ENCODE assay signal across 8 cellular contexts in the genomic region with DNA sequence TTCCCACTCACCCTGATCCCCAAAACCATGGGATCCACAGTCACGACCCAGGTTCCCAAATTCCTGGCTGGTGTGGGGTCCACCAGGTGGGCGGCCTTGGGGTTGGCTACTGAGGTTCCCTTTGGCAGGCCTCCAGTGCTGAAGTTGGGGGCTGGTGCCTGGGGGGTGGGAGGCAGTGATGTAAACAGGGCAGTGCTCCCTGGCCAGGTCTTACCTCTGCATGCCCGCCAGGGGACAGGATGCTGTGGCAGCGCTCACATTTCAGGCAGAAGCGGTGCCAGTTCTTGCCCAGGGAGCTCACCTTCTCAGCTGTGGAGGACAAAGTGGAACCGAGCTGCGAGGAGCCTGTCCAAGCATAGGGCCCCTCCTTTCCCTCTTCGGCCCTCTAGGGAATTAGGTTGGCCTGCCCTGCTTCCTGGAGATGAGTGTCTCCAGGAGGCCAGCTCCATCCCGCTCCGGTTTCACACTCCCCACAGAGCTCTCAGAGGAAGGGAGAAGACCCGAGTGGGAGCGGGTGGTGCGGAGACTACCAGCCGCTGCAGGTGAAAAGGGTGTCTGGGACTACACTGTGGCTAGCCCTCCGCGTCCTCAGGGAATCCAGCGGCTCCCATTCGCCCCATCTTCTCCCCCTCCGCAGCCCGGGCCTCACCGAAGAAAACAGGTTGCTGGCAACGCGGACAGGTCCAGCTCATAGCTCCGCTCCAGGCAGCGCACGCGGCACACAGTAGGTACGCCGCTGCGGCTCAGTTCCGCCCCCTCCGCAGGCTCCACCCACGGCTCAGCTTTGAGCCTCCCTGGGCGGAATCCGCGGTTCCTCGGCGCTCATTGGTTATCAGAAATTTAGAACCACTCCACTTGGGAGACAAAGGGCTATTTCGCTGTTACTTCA. TPM values are rescaled to one million over a fixed set of nuclear protein-coding genes. Genes with fewer than 3 reads are reported as not detected.
DNase-seq lines count a peak whose midpoint lies in the region; ATAC-seq and TF ChIP-seq lines count a peak whose summit lies in the region.

A gene with protein sequence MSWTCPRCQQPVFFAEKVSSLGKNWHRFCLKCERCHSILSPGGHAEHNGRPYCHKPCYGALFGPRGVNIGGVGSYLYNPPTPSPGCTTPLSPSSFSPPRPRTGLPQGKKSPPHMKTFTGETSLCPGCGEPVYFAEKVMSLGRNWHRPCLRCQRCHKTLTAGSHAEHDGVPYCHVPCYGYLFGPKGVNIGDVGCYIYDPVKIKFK (minus strand): TSS at position 726 of the 889 bp plus-strand sequence. CDS start 34 bp downstream, at position 692.

- H3K9me2 ChIP-seq in SU-DHL-6 (replicated peaks; ENCODE audit: insufficient read depth, low read length) = no peaks in the 10 kb centered on the region

- H3K27ac ChIP-seq in SU-DHL-6 (ENCODE audit: low read depth, low read length) (no peak within 1 kb of the TSS), breast epithelium (no peak within 1 kb of the TSS)

- peak; percentile 42 for TF ChIP-seq CTCF in GM10266 (IDR thresholded peaks at IDR 0.05; ENCODE audit: control insufficient read depth, insufficient read depth, low read depth, missing control alignments)
- peak; percentile 68 for TF ChIP-seq CTCF in SU-DHL-6 (IDR thresholded peaks at IDR 0.05; ENCODE audit: insufficient read depth, low read length, poor library complexity, severe bottlenecking)
- peak in 2 of 3 donors; percentile 20 to 48 for TF ChIP-seq CTCF in breast epithelium (IDR thresholded peaks at IDR 0.05)

- H3K9me3 ChIP-seq in SU-DHL-6 (ENCODE audit: insufficient read depth, low read length) (no peaks in the 10 kb centered on the region), breast epithelium (no peaks in the 10 kb centered on the region)

- ATAC-seq in HG03108 (IDR thresholded peaks at IDR 0.05; ENCODE audit: unreplicated experiment) (peak; percentile 53), HG02642 (IDR thresholded peaks at IDR 0.05; ENCODE audit: poor library complexity, unreplicated experiment) (no peak)

- intact Hi-C loops in breast epithelium (cut with DNase I; ENCODE audit: low total_unique reads) = no loop called here

- TF ChIP-seq POLR2A in breast epithelium (IDR thresholded peaks at IDR 0.05) = no peak

- peak within 1 kb of the TSS; percentile 26 for H3K4me3 ChIP-seq in SU-DHL-6 (ENCODE audit: insufficient read depth, low read length, poor library complexity, severe bottlenecking)
- H3K4me3 ChIP-seq in breast epithelium = peak within 1 kb of the TSS; percentile 25 to 67 (median 38)

- H3F3A ChIP-seq in SU-DHL-6 (ENCODE audit: insufficient read depth) = peaks cover 12% of the 10 kb centered on the region

- H3K4me1 ChIP-seq in breast epithelium = no peaks in the 10 kb centered on the region

- H3K27me3 ChIP-seq in SU-DHL-6 (ENCODE audit: low read length) = no peaks in the 10 kb centered on the region
- H3K27me3 ChIP-seq in breast epithelium = no peaks in the 10 kb centered on the region

- H3K36me3 ChIP-seq in SU-DHL-6 (ENCODE audit: low read length) (no peaks in the 10 kb centered on the region), breast epithelium (no peaks in the 10 kb centered on the region)

- H2AFZ ChIP-seq in SU-DHL-6 (ENCODE audit: low read depth, low read length, severe bottlenecking) = peak within 1 kb of the TSS; percentile 66

- no peaks in the 10 kb centered on the region for H4K20me1 ChIP-seq in SU-DHL-6 (ENCODE audit: low read depth, low read length)

- no peaks in the 10 kb centered on the region for H3K79me2 ChIP-seq in SU-DHL-6 (ENCODE audit: insufficient read depth, low read length)

- H3K4me2 ChIP-seq in SU-DHL-6 (ENCODE audit: low read depth, low read length, poor library complexity, severe bottlenecking) = peak within 1 kb of the TSS; percentile 48

- DNase-seq in GM10266 (ENCODE audit: extremely low spot score) (peak; percentile 44), breast epithelium (ENCODE audit: low spot score in 2 of 2) (peak in 1 of 2 donors; percentile 26), islet precursor cell (peak; percentile 82), cortex of kidney (lab: John Stamatoyannopoulos, UW) (no peak)
- peak; percentile 49 for DNase-seq in stimulated activated CD4-positive, alpha-beta T cell treated with anti-CD3 and anti-CD28 coated beads, Interleukin-4, amount 100 ng/mL, for 1 hour

- H3K9ac ChIP-seq in SU-DHL-6 (ENCODE audit: low read length) = peak within 1 kb of the TSS; percentile 27

RNA-seq across cellular contexts. Expression of the gene that starts here (rescaled TPM):
- total RNA-seq in breast epithelium = 1 to 10 TPM; 1.6 to 2.1 (median 1.9) TPM
